1 cellular context compared by ENCODE assay signal in the genomic region with DNA sequence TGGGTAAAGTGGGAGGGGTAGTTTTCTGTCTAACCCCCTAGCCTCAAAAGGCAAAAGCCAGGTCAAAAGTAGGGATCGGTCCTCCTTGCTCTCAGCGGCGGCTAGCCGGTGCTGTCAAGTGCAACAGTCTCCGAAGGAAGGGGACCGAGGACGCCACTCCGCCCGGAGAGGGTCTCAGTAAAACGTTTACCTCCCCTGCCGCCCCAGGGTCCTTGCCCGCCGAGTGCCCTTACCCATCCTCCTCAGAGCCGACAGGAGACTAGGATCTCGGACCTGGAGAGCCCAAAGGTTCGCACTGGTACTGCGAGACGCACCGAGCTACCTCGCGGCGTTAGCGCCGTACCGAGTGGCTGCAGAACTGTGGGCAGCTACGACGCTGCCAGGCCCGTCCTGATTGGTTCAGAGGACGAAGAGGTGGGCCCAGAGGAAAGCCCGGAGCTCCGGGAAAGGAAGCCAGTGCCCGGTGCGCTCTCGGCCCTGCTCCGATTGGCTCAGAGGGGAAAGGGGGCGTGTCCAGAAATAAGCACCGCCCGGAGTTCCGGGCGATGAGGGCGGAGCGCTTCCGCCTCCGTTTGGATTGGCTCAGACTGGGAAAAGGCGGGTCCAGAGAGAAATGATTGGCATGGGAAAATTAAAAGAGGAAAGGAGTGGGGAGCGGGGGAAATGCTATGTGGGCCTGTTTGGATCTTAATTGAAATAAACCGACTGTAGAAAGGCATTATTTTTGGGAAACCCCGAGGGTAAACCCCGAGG.
A peak's percentile ranks its signal among the peaks of the same experiment; 100 is the strongest.
TF ChIP-seq lines count a peak whose summit lies in the region.

A gene with protein sequence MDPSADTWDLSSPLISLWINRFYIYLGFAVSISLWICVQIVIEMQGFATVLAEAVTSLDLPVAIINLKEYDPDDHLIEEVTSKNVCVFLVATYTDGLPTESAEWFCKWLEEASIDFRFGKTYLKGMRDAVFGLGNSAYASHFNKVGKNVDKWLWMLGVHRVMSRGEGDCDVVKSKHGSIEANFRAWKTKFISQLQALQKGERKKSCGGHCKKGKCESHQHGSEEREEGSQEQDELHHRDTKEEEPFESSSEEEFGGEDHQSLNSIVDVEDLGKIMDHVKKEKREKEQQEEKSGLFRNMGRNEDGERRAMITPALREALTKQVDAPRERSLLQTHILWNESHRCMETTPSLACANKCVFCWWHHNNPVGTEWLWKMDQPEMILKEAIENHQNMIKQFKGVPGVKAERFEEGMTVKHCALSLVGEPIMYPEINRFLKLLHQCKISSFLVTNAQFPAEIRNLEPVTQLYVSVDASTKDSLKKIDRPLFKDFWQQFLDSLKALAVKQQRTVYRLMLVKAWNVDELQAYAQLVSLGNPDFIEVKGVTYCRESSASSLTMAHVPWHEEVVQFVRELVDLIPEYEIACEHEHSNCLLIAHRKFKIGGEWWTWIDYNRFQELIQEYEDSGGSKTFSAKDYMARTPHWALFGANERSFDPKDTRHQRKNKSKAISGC (minus strand): TSS at position 362 of the 753 bp plus-strand sequence. CDS start 125 bp downstream, at position 237.

TF ChIP-seq in HEK293, 187 proteins besides CTCF, POLR2A, EP300 and RAD21 (continued from another document):
- TF ChIP-seq, protein P1, sequence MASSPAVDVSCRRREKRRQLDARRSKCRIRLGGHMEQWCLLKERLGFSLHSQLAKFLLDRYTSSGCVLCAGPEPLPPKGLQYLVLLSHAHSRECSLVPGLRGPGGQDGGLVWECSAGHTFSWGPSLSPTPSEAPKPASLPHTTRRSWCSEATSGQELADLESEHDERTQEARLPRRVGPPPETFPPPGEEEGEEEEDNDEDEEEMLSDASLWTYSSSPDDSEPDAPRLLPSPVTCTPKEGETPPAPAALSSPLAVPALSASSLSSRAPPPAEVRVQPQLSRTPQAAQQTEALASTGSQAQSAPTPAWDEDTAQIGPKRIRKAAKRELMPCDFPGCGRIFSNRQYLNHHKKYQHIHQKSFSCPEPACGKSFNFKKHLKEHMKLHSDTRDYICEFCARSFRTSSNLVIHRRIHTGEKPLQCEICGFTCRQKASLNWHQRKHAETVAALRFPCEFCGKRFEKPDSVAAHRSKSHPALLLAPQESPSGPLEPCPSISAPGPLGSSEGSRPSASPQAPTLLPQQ (tag by site-specific recombination; IDR thresholded peaks at IDR 0.05) = peak; percentile 98
- peak; percentile 23; the same call in 1 of the 2 replicates for TF ChIP-seq ZBTB48 (tag by site-specific recombination; IDR thresholded peaks at IDR 0.05)
- peak; percentile 95 for TF ChIP-seq ZNF121 (tag by site-specific recombination; IDR thresholded peaks at IDR 0.05)
- peak; percentile 72; the same call in 1 of the 2 replicates for TF ChIP-seq ZNF2 (tag by site-specific recombination; IDR thresholded peaks at IDR 0.05)
- TF ChIP-seq SCRT2 (tag by site-specific recombination; IDR thresholded peaks at IDR 0.05) = peak; percentile 60
- TF ChIP-seq PRDM1 (tag by site-specific recombination; IDR thresholded peaks at IDR 0.05) = peak; percentile 53
- peak; percentile 96 for TF ChIP-seq ZFP69B (tag by site-specific recombination; IDR thresholded peaks at IDR 0.05)
- TF ChIP-seq ZNF366 (tag by site-specific recombination; conservative IDR thresholded peaks at IDR 0.05) = peak; percentile 33; the same call in 1 of the 2 replicates
- TF ChIP-seq, protein P2, sequence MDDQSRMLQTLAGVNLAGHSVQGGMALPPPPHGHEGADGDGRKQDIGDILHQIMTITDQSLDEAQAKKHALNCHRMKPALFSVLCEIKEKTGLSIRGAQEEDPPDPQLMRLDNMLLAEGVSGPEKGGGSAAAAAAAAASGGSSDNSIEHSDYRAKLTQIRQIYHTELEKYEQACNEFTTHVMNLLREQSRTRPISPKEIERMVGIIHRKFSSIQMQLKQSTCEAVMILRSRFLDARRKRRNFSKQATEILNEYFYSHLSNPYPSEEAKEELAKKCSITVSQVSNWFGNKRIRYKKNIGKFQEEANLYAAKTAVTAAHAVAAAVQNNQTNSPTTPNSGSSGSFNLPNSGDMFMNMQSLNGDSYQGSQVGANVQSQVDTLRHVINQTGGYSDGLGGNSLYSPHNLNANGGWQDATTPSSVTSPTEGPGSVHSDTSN (CRISPR knock-in tag; IDR thresholded peaks at IDR 0.05) = 0 out of 2 replicates have a peak, but pooled peaks have one; percentile 60
- peak; percentile 47; the same call in 1 of the 2 replicates for TF ChIP-seq ZNF335 (tag by site-specific recombination; conservative IDR thresholded peaks at IDR 0.05)
- TF ChIP-seq ZBTB17 (tag by site-specific recombination; IDR thresholded peaks at IDR 0.05) = peak; percentile 58; the same call in 1 of the 2 replicates
- TF ChIP-seq ZNF600 (tag by site-specific recombination; IDR thresholded peaks at IDR 0.05) = peak; percentile 38; the same call in 1 of the 2 replicates
- peak; percentile 99 for TF ChIP-seq SP2 (tag by site-specific recombination; IDR thresholded peaks at IDR 0.05)
- TF ChIP-seq ELK4 (IDR thresholded peaks at IDR 0.05; ENCODE audit: borderline replicate concordance, low read depth, low read length) = peak; percentile 80
TF ChIP-seq in HEK293: peak in this region for 17; not testable (repeated sequence) for 170.
